Comparison of ENCODE assay signal across 2 cellular contexts in genomic region chr6:111634981-111635380, GRCh38. TPM values are rescaled to one million over a fixed set of nuclear protein-coding genes. Genes with fewer than 3 reads are reported as not detected.
DNase-seq lines count a peak whose midpoint lies in the region; ATAC-seq, FAIRE-seq and TF ChIP-seq lines count a peak whose summit lies in the region.
"Not testable (repeated sequence)": the region's sequence is repeated elsewhere in the genome, so short reads cannot be mapped to it uniquely, and the experiment has no call there.

No MANE protein-coding gene starts in this region.

- peaks cover 15 to 21% of the 10 kb centered on the region in 2 experiments; a peak in 4 of 5 replicates for H3K27me3 ChIP-seq in K562 (ENCODE audit: control insufficient read depth in 2 of 2, insufficient read depth in 2 of 2, low read length in 2 of 2)

- POLR2A ChIA-PET in HEK293 (lab: Yijun Ruan, JAX); K562 (lab: Yijun Ruan, JAX): not testable (repeated sequence)

- TF ChIP-seq RAD21 in K562 (CRISPR knock-in tag; conservative IDR thresholded peaks at IDR 0.05 in 1 of 2, IDR thresholded peaks at IDR 0.05 in 1 of 2): not testable (repeated sequence)

- TF ChIP-seq CTCF in HEK293 (tag by site-specific recombination; IDR thresholded peaks at IDR 0.05); K562 (IDR thresholded peaks at IDR 0.05 in 2 of 3, conservative IDR thresholded peaks at IDR 0.05 in 1 of 3; ENCODE audit: insufficient read depth in 2 of 3, low read depth in 1 of 3, low read length in 3 of 3): not testable (repeated sequence)

- H3K9me3 ChIP-seq in HEK293 (ENCODE audit: control insufficient read depth, insufficient read depth, low read depth, low read length); K562 (replicated peaks; ENCODE audit: control insufficient read depth, insufficient read depth, low read depth, low read length): not testable (repeated sequence)

- TF ChIP-seq EP300 in K562 (IDR thresholded peaks at IDR 0.05; ENCODE audit: low read length): not testable (repeated sequence)

- not testable (repeated sequence) for H3K79me2 ChIP-seq in K562 (ENCODE audit: control insufficient read depth, insufficient read depth, low read length)

- in situ Hi-C loops in K562 (cut with MboI): loop anchor here (25.0 kb wide), 1 partner anchor 373 kb away; a partner anchor contains a TSS

- not testable (repeated sequence) for BruUV-seq in K562 (replicated peaks; lab: Mats Ljungman, UMichigan)

- not testable (repeated sequence) for H2AFZ ChIP-seq in K562 (ENCODE audit: low read depth, low read length)

- WGBS in K562 (ENCODE audit: insufficient coverage, low coverage, missing lambda C conversion rate): 14% methylated on average over 1 of the region's 1 CpG

- FAIRE-seq in K562 (lab: Jason Lieb, UNC): not testable (repeated sequence)

- not testable (repeated sequence) for H3K36me3 ChIP-seq in HEK293 (ENCODE audit: control insufficient read depth in 2 of 2, insufficient read depth in 1 of 2, low read length in 2 of 2); K562 (ENCODE audit: control insufficient read depth, insufficient read depth, low read length)

- CTCF ChIA-PET in HEK293 (lab: Yijun Ruan, JAX); K562 (lab: Yijun Ruan, JAX; ENCODE audit: low intra/inter-chr PET ratio): not testable (repeated sequence)

- H3K27ac ChIP-seq in HEK293 (ENCODE audit: extremely low read depth, low read depth, low read length); K562 (ENCODE audit: extremely low read depth, low read depth, low read length): not testable (repeated sequence)

- not testable (repeated sequence) for H3K4me2 ChIP-seq in K562 (ENCODE audit: insufficient read depth, low read length)

- H3K9me1 ChIP-seq in K562 (ENCODE audit: control insufficient read depth, insufficient read depth, low read length): not testable (repeated sequence)

- not testable (repeated sequence) for ATAC-seq in K562

- not testable (repeated sequence) for DNase-seq in K562 (ENCODE audit: extremely low read depth in 1 of 4, low spot score in 3 of 4)

- H3K9ac ChIP-seq in K562 (ENCODE audit: insufficient read depth in 1 of 2, low read depth in 2 of 2, low read length in 2 of 2): not testable (repeated sequence)

- not testable (repeated sequence) for H4K20me1 ChIP-seq in K562 (replicated peaks; ENCODE audit: control insufficient read depth, insufficient read depth, low read length)

- TF ChIP-seq POLR2A in K562 (conservative IDR thresholded peaks at IDR 0.05): not testable (repeated sequence)

- not testable (repeated sequence) for H3K4me1 ChIP-seq in HEK293 (ENCODE audit: control insufficient read depth, insufficient read depth, low read length)
- peaks cover 0 to 11% of the 10 kb centered on the region in 2 experiments; a peak in 3 of 5 replicates for H3K4me1 ChIP-seq in K562 (replicated peaks in 1 of 2; ENCODE audit: control insufficient read depth in 2 of 2, insufficient read depth in 2 of 2, low read length in 2 of 2)

- intact Hi-C loops in K562 (cut with micrococcal nuclease): not testable (repeated sequence)

- H3K4me3 ChIP-seq in HEK293 (ENCODE audit: low read depth, low read length); K562: not testable (repeated sequence)

TF ChIP-seq in HEK293, 187 proteins besides CTCF, POLR2A, EP300 and RAD21:
- TF ChIP-seq ZNF146 (tag by site-specific recombination; IDR thresholded peaks at IDR 0.05): peak; percentile 97
- peak; percentile 72; the same call in 1 of the 2 replicates for TF ChIP-seq ZNF580 (tag by site-specific recombination; IDR thresholded peaks at IDR 0.05)

TF ChIP-seq in K562, 482 proteins besides CTCF, POLR2A, EP300 and RAD21:
- TF ChIP-seq ZNF146 (CRISPR knock-in tag; IDR thresholded peaks at IDR 0.05; ENCODE audit: unreplicated experiment): peak; percentile 66
TF ChIP-seq in K562: peak in this region for 1; not testable (repeated sequence) for 481.

RNA-seq across cellular contexts. Expression of gene TRAF3IP2, which starts 29.3 kb away (rescaled TPM):
- total RNA-seq in K562 (2011; cell fraction: chromatin; rRNA removed; ENCODE audit: low replicate concordance): 7.6 and 9.6 TPM in 2 replicates
- 5.0 and 6.0 TPM in 2 replicates for total RNA-seq in K562 (2011; cell fraction: nucleolus; rRNA removed)
- total RNA-seq in K562 (2011; cell fraction: nucleoplasm; rRNA removed): 8.3 TPM in 2 replicates
- total RNA-seq in K562 (2014; rRNA removed) (13.8 and 16.5 TPM in 2 replicates), K562 (2014; rRNA removed; fragmentation: Illumina TruSeq; extraction: Trizol) (12.3 and 13.4 TPM in 2 replicates), K562 (2015; rRNA removed; fragmentation: Illumina TruSeq; extraction: Trizol) (9.1 and 11.7 TPM in 2 replicates), K562 (2021) (14.6 and 14.8 TPM in 2 replicates)
- polyA plus RNA-seq in K562 (2011; rRNA removed) (11.3 and 16.7 TPM in 2 replicates), K562 (2014; fragmentation: Illumina TruSeq; extraction: Trizol) (18.9 and 20.3 TPM in 2 replicates), K562 (2014; fragmentation: Nextera tagmentation; extraction: Ambion mirVana) (10 to 100 TPM in 1 of 2 experiments, 1 to 10 TPM in 1; 7.3 to 12.1 TPM), K562 (2014; rRNA removed) (10.2 and 15.8 TPM in 2 replicates)
- polyA plus RNA-seq in K562 (2011; cell fraction: cytosol; rRNA removed): 16.7 and 19.0 TPM in 2 replicates
- 5.7 and 9.2 TPM in 2 replicates for polyA plus RNA-seq in K562 (2011; cell fraction: nucleus; rRNA removed)
- 10.6 and 21.6 TPM in 2 replicates for polyA plus RNA-seq in K562 (2012)
- 14.7 and 15.1 TPM in 2 replicates for polyA minus RNA-seq in K562 (2011; rRNA and poly(A)+ RNA removed)
- polyA minus RNA-seq in K562 (2011; cell fraction: cytosol; rRNA and poly(A)+ RNA removed): 9.2 and 9.9 TPM in 2 replicates
- 6.7 and 7.4 TPM in 2 replicates for polyA minus RNA-seq in K562 (2011; cell fraction: nucleus; rRNA and poly(A)+ RNA removed)
